In genomic region chrX:65534450-65535292, GRCh38 we compare ENCODE assay signal across 1 cellular context.
TF ChIP-seq lines count a peak whose summit lies in the region.

Gene LAS1L, minus strand, starts transcription at chrX:65534787. Its CDS starts 72 bp downstream, at chrX:65534715.

TF ChIP-seq in HEK293, 187 proteins besides CTCF, POLR2A, EP300 and RAD21 (continued from another document and continues in another):
- TF ChIP-seq, protein P1, sequence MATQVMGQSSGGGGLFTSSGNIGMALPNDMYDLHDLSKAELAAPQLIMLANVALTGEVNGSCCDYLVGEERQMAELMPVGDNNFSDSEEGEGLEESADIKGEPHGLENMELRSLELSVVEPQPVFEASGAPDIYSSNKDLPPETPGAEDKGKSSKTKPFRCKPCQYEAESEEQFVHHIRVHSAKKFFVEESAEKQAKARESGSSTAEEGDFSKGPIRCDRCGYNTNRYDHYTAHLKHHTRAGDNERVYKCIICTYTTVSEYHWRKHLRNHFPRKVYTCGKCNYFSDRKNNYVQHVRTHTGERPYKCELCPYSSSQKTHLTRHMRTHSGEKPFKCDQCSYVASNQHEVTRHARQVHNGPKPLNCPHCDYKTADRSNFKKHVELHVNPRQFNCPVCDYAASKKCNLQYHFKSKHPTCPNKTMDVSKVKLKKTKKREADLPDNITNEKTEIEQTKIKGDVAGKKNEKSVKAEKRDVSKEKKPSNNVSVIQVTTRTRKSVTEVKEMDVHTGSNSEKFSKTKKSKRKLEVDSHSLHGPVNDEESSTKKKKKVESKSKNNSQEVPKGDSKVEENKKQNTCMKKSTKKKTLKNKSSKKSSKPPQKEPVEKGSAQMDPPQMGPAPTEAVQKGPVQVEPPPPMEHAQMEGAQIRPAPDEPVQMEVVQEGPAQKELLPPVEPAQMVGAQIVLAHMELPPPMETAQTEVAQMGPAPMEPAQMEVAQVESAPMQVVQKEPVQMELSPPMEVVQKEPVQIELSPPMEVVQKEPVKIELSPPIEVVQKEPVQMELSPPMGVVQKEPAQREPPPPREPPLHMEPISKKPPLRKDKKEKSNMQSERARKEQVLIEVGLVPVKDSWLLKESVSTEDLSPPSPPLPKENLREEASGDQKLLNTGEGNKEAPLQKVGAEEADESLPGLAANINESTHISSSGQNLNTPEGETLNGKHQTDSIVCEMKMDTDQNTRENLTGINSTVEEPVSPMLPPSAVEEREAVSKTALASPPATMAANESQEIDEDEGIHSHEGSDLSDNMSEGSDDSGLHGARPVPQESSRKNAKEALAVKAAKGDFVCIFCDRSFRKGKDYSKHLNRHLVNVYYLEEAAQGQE (tag by site-specific recombination; IDR thresholded peaks at IDR 0.05): 0 out of 2 replicates have a peak, but pooled peaks have one; percentile 34
- TF ChIP-seq ZBTB6 (tag by site-specific recombination; IDR thresholded peaks at IDR 0.05) (0 out of 2 replicates have a peak, but pooled peaks have one; percentile 5), ZNF501 (tag by site-specific recombination; IDR thresholded peaks at IDR 0.05) (peak; percentile 55), ZNF280C (tag by site-specific recombination; IDR thresholded peaks at IDR 0.05) (no peak), SP3 (tag by site-specific recombination; IDR thresholded peaks at IDR 0.05) (peak; percentile 59), KLF8 (tag by site-specific recombination; IDR thresholded peaks at IDR 0.05) (peak; percentile 65), ZNF184 (tag by site-specific recombination; IDR thresholded peaks at IDR 0.05) (no peak; the same call in 1 of the 2 replicates), GFI1B (tag by site-specific recombination; IDR thresholded peaks at IDR 0.05) (no peak), ZFP69B (tag by site-specific recombination; IDR thresholded peaks at IDR 0.05) (no peak), ZNF677 (tag by site-specific recombination; IDR thresholded peaks at IDR 0.05) (no peak), ZNF404 (tag by site-specific recombination; IDR thresholded peaks at IDR 0.05) (no peak), ZNF530 (tag by site-specific recombination; IDR thresholded peaks at IDR 0.05; ENCODE audit: low read depth) (no peak), ZFHX2 (tag by site-specific recombination; conservative IDR thresholded peaks at IDR 0.05) (no peak), BCL11A (tag by site-specific recombination; IDR thresholded peaks at IDR 0.05; ENCODE audit: low read depth) (peak; percentile 82; the same call in 1 of the 2 replicates), ZNF626 (tag by site-specific recombination; IDR thresholded peaks at IDR 0.05) (0 out of 2 replicates have a peak, but pooled peaks have one; percentile 14), ZNF76 (tag by site-specific recombination; IDR thresholded peaks at IDR 0.05; ENCODE audit: borderline replicate concordance, low read depth) (no peak; the same call in 1 of the 2 replicates), ZNF473 (tag by site-specific recombination; IDR thresholded peaks at IDR 0.05) (no peak), ATF2 (tag by site-specific recombination; IDR thresholded peaks at IDR 0.05; ENCODE audit: low read depth) (peak; percentile 58; the same call in 1 of the 2 replicates), ZEB2 (tag by site-specific recombination; IDR thresholded peaks at IDR 0.05) (0 out of 2 replicates have a peak, but pooled peaks have one; percentile 27), TCF7L2 (IDR thresholded peaks at IDR 0.05; ENCODE audit: borderline replicate concordance, low read depth, low read length) (no peak), ZNF645 (tag by site-specific recombination; IDR thresholded peaks at IDR 0.05) (no peak), ZBTB11 (tag by site-specific recombination; conservative IDR thresholded peaks at IDR 0.05; ENCODE audit: low read depth) (peak; percentile 99), ZNF433 (tag by site-specific recombination; IDR thresholded peaks at IDR 0.05; ENCODE audit: low read depth) (no peak), ZNF121 (tag by site-specific recombination; IDR thresholded peaks at IDR 0.05) (no peak), ZNF600 (tag by site-specific recombination; IDR thresholded peaks at IDR 0.05) (peak; percentile 60; the same call in 1 of the 2 replicates), ZNF335 (tag by site-specific recombination; conservative IDR thresholded peaks at IDR 0.05) (peak; percentile 65; the same call in 1 of the 2 replicates), ZNF777 (tag by site-specific recombination; IDR thresholded peaks at IDR 0.05; ENCODE audit: borderline replicate concordance) (no peak), ZNF629 (tag by site-specific recombination; IDR thresholded peaks at IDR 0.05) (peak; percentile 60), ZXDB (tag by site-specific recombination; IDR thresholded peaks at IDR 0.05) (peak; percentile 77), ZNF155 (tag by site-specific recombination; IDR thresholded peaks at IDR 0.05) (no peak), ZBTB8A (tag by site-specific recombination; IDR thresholded peaks at IDR 0.05) (no peak), ZNF776 (tag by site-specific recombination; IDR thresholded peaks at IDR 0.05; ENCODE audit: borderline replicate concordance) (no peak), OSR2 (tag by site-specific recombination; IDR thresholded peaks at IDR 0.05) (no peak), ZNF398 (tag by site-specific recombination; IDR thresholded peaks at IDR 0.05) (no peak), ZNF292 (tag by site-specific recombination; IDR thresholded peaks at IDR 0.05; ENCODE audit: borderline replicate concordance, low read depth) (no peak), ZNF624 (tag by site-specific recombination; IDR thresholded peaks at IDR 0.05) (no peak), ZNF792 (tag by site-specific recombination; IDR thresholded peaks at IDR 0.05) (no peak), ZNF670 (tag by site-specific recombination; IDR thresholded peaks at IDR 0.05; ENCODE audit: low read depth) (no peak), GLIS1 (tag by site-specific recombination; IDR thresholded peaks at IDR 0.05) (no peak), ZNF701 (tag by site-specific recombination; IDR thresholded peaks at IDR 0.05) (no peak), ZNF341 (tag by site-specific recombination; IDR thresholded peaks at IDR 0.05; ENCODE audit: low read depth) (peak; percentile 79)
- TF ChIP-seq, protein P2, sequence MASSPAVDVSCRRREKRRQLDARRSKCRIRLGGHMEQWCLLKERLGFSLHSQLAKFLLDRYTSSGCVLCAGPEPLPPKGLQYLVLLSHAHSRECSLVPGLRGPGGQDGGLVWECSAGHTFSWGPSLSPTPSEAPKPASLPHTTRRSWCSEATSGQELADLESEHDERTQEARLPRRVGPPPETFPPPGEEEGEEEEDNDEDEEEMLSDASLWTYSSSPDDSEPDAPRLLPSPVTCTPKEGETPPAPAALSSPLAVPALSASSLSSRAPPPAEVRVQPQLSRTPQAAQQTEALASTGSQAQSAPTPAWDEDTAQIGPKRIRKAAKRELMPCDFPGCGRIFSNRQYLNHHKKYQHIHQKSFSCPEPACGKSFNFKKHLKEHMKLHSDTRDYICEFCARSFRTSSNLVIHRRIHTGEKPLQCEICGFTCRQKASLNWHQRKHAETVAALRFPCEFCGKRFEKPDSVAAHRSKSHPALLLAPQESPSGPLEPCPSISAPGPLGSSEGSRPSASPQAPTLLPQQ (tag by site-specific recombination; IDR thresholded peaks at IDR 0.05): peak; percentile 54
- TF ChIP-seq, protein P3, sequence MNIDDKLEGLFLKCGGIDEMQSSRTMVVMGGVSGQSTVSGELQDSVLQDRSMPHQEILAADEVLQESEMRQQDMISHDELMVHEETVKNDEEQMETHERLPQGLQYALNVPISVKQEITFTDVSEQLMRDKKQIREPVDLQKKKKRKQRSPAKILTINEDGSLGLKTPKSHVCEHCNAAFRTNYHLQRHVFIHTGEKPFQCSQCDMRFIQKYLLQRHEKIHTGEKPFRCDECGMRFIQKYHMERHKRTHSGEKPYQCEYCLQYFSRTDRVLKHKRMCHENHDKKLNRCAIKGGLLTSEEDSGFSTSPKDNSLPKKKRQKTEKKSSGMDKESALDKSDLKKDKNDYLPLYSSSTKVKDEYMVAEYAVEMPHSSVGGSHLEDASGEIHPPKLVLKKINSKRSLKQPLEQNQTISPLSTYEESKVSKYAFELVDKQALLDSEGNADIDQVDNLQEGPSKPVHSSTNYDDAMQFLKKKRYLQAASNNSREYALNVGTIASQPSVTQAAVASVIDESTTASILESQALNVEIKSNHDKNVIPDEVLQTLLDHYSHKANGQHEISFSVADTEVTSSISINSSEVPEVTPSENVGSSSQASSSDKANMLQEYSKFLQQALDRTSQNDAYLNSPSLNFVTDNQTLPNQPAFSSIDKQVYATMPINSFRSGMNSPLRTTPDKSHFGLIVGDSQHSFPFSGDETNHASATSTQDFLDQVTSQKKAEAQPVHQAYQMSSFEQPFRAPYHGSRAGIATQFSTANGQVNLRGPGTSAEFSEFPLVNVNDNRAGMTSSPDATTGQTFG (tag by site-specific recombination; IDR thresholded peaks at IDR 0.05; ENCODE audit: borderline replicate concordance): no peak
